Comparison of ENCODE assay signal across 31 cellular contexts in the genomic region with DNA sequence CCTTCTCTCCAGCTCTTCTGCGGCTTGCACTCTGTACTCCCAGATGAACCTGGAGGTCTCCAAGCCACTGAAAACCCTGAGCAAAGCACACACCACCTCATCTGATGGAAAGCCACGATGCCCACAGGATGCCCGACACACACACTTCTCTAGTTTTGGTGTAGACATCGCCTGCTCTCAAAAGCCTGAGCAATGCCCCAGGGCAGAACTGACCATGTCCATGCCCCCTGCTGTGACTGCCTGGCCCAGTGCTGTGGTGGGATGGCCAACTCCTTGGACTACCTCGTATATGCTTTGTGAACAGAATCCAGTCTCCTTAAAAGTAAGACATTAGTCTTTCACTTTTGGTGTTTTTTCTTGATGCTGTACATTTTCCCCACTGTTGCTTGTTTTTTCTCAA.
"Had no signal": no experiment of that assay in that cellular context is flagged by ENCODE, and none has a peak within 500 bp of the region (broad histone marks: within the 10 kb centered on the region; RNA-seq: fewer than 3 reads in every experiment).

No MANE protein-coding gene starts in this region.

- DNase-seq: hypothalamus; immature natural killer cell; kidney; left colon; left lung; naive thymus-derived CD8-positive, alpha-beta T cell; occipital lobe; ovary; stimulated activated CD4-positive, alpha-beta T cell treated with anti-CD3 and anti-CD28 coated beads, Interleukin-12 subunit alpha, Interleukin-12 subunit beta, amount 100 ng/mL, for 4 hours; stimulated activated CD4-positive, alpha-beta T cell treated with anti-CD3 and anti-CD28 coated beads, Interleukin-15, amount 100 ng/mL, for 24 hours; stimulated activated CD4-positive, alpha-beta T cell treated with anti-CD3 and anti-CD28 coated beads, Interleukin-2, amount 100 ng/mL, for 24 hours; stimulated activated CD4-positive, alpha-beta T cell treated with anti-CD3 and anti-CD28 coated beads, Interleukin-4, amount 100 ng/mL, for 1 hour; stimulated activated naive B cell treated with anti-CD40 and anti-IgM and Interleukin-4, amounts not matched to agents 10 μg/mL and 1 μg/mL and 100 μg/mL, for 72 hours; stimulated activated naive CD8-positive, alpha-beta T cell treated with anti-CD3 and anti-CD28 coated beads, Interleukin-15, Interleukin-2, amounts not matched to agents 100 U/mL and 50 U/mL, for 24 hours; stomach; tibial artery; trophoblast cell; upper lobe of right lung had no signal

- H3K9ac ChIP-seq: neural progenitor cell had no signal

- H3K4me1 Mint-ChIP-seq: immature natural killer cell, memory B cell had no signal

- ATAC-seq: left colon; left lung; naive thymus-derived CD8-positive, alpha-beta T cell; sciatic nerve; stimulated activated naive B cell treated with anti-CD40 and anti-IgM and Interleukin-4, amounts not matched to agents 10 μg/mL and 1 μg/mL and 100 μg/mL, for 72 hours; stimulated activated naive CD8-positive, alpha-beta T cell treated with anti-CD3 and anti-CD28 coated beads, Interleukin-15, Interleukin-2, amounts not matched to agents 100 U/mL and 50 U/mL, for 24 hours; upper lobe of right lung had no signal

- H3K9me3 Mint-ChIP-seq: immature natural killer cell; memory B cell; naive thymus-derived CD8-positive, alpha-beta T cell; nephron; neural progenitor cell; stimulated activated naive B cell treated with anti-CD40 and anti-IgM and Interleukin-4, amounts not matched to agents 10 μg/mL and 1 μg/mL and 100 μg/mL, for 72 hours had no signal

- H3K27me3 Mint-ChIP-seq: memory B cell; naive thymus-derived CD8-positive, alpha-beta T cell; progenitor cell of endocrine pancreas; stimulated activated naive B cell treated with anti-CD40 and anti-IgM and Interleukin-4, amounts not matched to agents 10 μg/mL and 1 μg/mL and 100 μg/mL, for 72 hours had no signal

- FAIRE-seq: islet of Langerhans, kidney, urothelium cell line had no signal

- H3K36me3 ChIP-seq: neural progenitor cell, ovary had no signal

- H3K9me3 ChIP-seq: left lung, neutrophil, ovary, right atrium auricular region, stomach, suprapubic skin, thoracic aorta, tibial artery, upper lobe of right lung had no signal

- H3K4me3 ChIP-seq: left lung, lung, neural progenitor cell, ovary, right atrium auricular region, skin epidermis, stomach, suprapubic skin, thoracic aorta, tibial artery, upper lobe of right lung had no signal

- H3K27ac Mint-ChIP-seq: memory B cell; neural progenitor cell; progenitor cell of endocrine pancreas; stimulated activated naive B cell treated with anti-CD40 and anti-IgM and Interleukin-4, amounts not matched to agents 10 μg/mL and 1 μg/mL and 100 μg/mL, for 72 hours had no signal

- H3K27me3 ChIP-seq: left lung, neural progenitor cell, neutrophil, ovary, right atrium auricular region, stomach, suprapubic skin, tibial artery, upper lobe of right lung had no signal

- H3K4me1 ChIP-seq: left lung, neural progenitor cell, right atrium auricular region, suprapubic skin, tibial artery, upper lobe of right lung had no signal

- H3K4me3 Mint-ChIP-seq: immature natural killer cell; memory B cell; naive thymus-derived CD8-positive, alpha-beta T cell; nephron; neural progenitor cell; stimulated activated naive B cell treated with anti-CD40 and anti-IgM and Interleukin-4, amounts not matched to agents 10 μg/mL and 1 μg/mL and 100 μg/mL, for 72 hours had no signal

- H3K27ac ChIP-seq: left lung, neural progenitor cell, neutrophil, ovary, right atrium auricular region, skin epidermis, suprapubic skin, thoracic aorta, tibial artery, upper lobe of right lung had no signal
